9 cellular contexts compared by ENCODE assay signal in genomic region chr19:17469371-17470203, GRCh38. TPM values are rescaled to one million over a fixed set of nuclear protein-coding genes. Genes with fewer than 3 reads are reported as not detected.
DNase-seq lines count a peak whose midpoint lies in the region; ATAC-seq and TF ChIP-seq lines count a peak whose summit lies in the region.
"Had no signal": no experiment of that assay in that cellular context is flagged by ENCODE, and none has a peak within 500 bp of the region (broad histone marks: within the 10 kb centered on the region; RNA-seq: fewer than 3 reads in every experiment).

No MANE protein-coding gene starts in this region.

- peak; percentile 60 for ATAC-seq in GM19035 (IDR thresholded peaks at IDR 0.05; ENCODE audit: unreplicated experiment)
- peak; percentile 64 for ATAC-seq in HG03354 (IDR thresholded peaks at IDR 0.05; ENCODE audit: poor library complexity, severe bottlenecking, unreplicated experiment)
- peak; percentile 89 to 92 for ATAC-seq in lower lobe of right lung

- H3K27ac ChIP-seq in dorsolateral prefrontal cortex (peak overlapping the region; percentile 44 to 99 (median 89)), lower lobe of right lung (peak overlapping the region; percentile 84)

- H3K27me3 Mint-ChIP-seq in activated CD4-positive, alpha-beta memory T cell treated with anti-CD3 and anti-CD28 coated beads for 36 hours: no peaks in the 10 kb centered on the region

- H3K9me3 ChIP-seq in lower lobe of right lung: no peaks in the 10 kb centered on the region

- intact Hi-C loops in activated CD4-positive, alpha-beta memory T cell treated with anti-CD3 and anti-CD28 coated beads for 36 hours (cut with micrococcal nuclease): loop anchor here (1.0 to 5.0 kb wide), 4 partner anchors 27 to 132 kb away; partner anchors contain the start of gene GTPBP3
- intact Hi-C loops in dorsolateral prefrontal cortex (cut with DNase I): loop anchor here (2.0 to 10.0 kb wide), 6 partner anchors 41 to 125 kb away; partner anchors contain the start of genes PGLS (in 2 of the 2), CCDC194 (in 1 of the 2) and COLGALT1 (in 1 of the 2)
- intact Hi-C loops in lower lobe of right lung (cut with DNase I): no loop called here

- CTCF ChIA-PET in activated CD4-positive, alpha-beta memory T cell treated with anti-CD3 and anti-CD28 coated beads for 36 hours (lab: Charles Lee): interaction anchor here (0.7 to 1.1 kb wide), 2 partner anchors 42 to 64 kb away, joined by 4 read pairs; partner anchors contain the start of genes BST2 and PGLS

- H3K36me3 Mint-ChIP-seq in activated CD4-positive, alpha-beta memory T cell treated with anti-CD3 and anti-CD28 coated beads for 36 hours: no peaks in the 10 kb centered on the region

- POLR2A ChIA-PET in activated CD4-positive, alpha-beta memory T cell treated with anti-CD3 and anti-CD28 coated beads for 36 hours (lab: Charles Lee): interaction anchor here (0.5 kb wide), 1 partner anchor 64 kb away, joined by 3 read pairs; the partner anchor contains the start of gene BST2

- no peaks in the 10 kb centered on the region for H3K36me3 ChIP-seq in lower lobe of right lung

- peak overlapping the region; percentile 90 for H3K4me3 Mint-ChIP-seq in activated CD4-positive, alpha-beta memory T cell treated with anti-CD3 and anti-CD28 coated beads for 36 hours

- H3K9me3 Mint-ChIP-seq in activated CD4-positive, alpha-beta memory T cell treated with anti-CD3 and anti-CD28 coated beads for 36 hours: no peaks in the 10 kb centered on the region

- peak overlapping the region; percentile 76 for H3K27ac Mint-ChIP-seq in activated CD4-positive, alpha-beta memory T cell treated with anti-CD3 and anti-CD28 coated beads for 36 hours

- H3K4me1 ChIP-seq in lower lobe of right lung: peaks cover 36% of the 10 kb centered on the region

- H3K4me3 ChIP-seq in dorsolateral prefrontal cortex (peak overlapping the region; percentile 65 to 99 (median 86)), lower lobe of right lung (peak overlapping the region; percentile 79)

- peak; percentile 85 to 86 for DNase-seq in AML-193 (lab: John Stamatoyannopoulos, UW)
- DNase-seq in NCI-H748 (lab: John Stamatoyannopoulos, UW; ENCODE audit: unreplicated experiment): peak; percentile 91
- peak; percentile 95 for DNase-seq in activated CD4-positive, alpha-beta memory T cell treated with anti-CD3 and anti-CD28 coated beads for 36 hours
- DNase-seq in dorsolateral prefrontal cortex: peak; percentile 55 to 90 (median 86)
- peak; percentile 98 for DNase-seq in lower lobe of right lung
- peak; percentile 88 to 91 for DNase-seq in stimulated activated CD4-positive, alpha-beta T cell treated with anti-CD3 and anti-CD28 coated beads, Interleukin-4, amount 100 ng/mL, for 48 hours (ENCODE audit: low read depth in 2 of 2)

- peaks cover 25% of the 10 kb centered on the region for H3K4me1 Mint-ChIP-seq in activated CD4-positive, alpha-beta memory T cell treated with anti-CD3 and anti-CD28 coated beads for 36 hours (ENCODE audit: low read depth)

- TF ChIP-seq CTCF in dorsolateral prefrontal cortex (IDR thresholded peaks at IDR 0.05 in 54 of 56, conservative IDR thresholded peaks at IDR 0.05 in 2 of 56; ENCODE audit: low read depth in 1 of 56, partially characterized antibody in 56 of 56) (no peak), lower lobe of right lung (IDR thresholded peaks at IDR 0.05) (no peak)

- H3K27me3 ChIP-seq in dorsolateral prefrontal cortex (no peaks in the 10 kb centered on the region), lower lobe of right lung (ENCODE audit: low read depth) (no peaks in the 10 kb centered on the region)

RNA-seq across cellular contexts. Expression of gene SLC27A1, which starts 0.7 kb away (rescaled TPM):
- 1 to 10 TPM; 4.5 to 4.8 TPM for total RNA-seq in activated CD4-positive, alpha-beta memory T cell treated with anti-CD3 and anti-CD28 coated beads for 36 hours
- total RNA-seq in dorsolateral prefrontal cortex (10 to 100 TPM; 30.6 to 100.0 (median 53.6) TPM), lower lobe of right lung (27.0 TPM)

RNA-seq across cellular contexts. Expression of gene NXNL1, which starts 8.9 kb away (rescaled TPM):
- total RNA-seq in activated CD4-positive, alpha-beta memory T cell treated with anti-CD3 and anti-CD28 coated beads for 36 hours: not detected
- 1 to 10 TPM in 19 of 120 experiments, under 1 TPM in 32, not detected in 69; 0.38 to 3.8 (median 0.88) TPM for total RNA-seq in dorsolateral prefrontal cortex
- total RNA-seq in lower lobe of right lung: not detected
- total RNA-seq: T-helper 1 cell treated with Interleukin-12 subunit alpha and Interleukin-12 subunit beta and Interleukin-4 antibody, amounts not matched to agents 30 ng/mL and 1 ng/mL, for 36 hours had no signal

RNA-seq across cellular contexts. Expression of gene TMEM221, which starts 21.1 kb away (rescaled TPM):
- total RNA-seq in activated CD4-positive, alpha-beta memory T cell treated with anti-CD3 and anti-CD28 coated beads for 36 hours: not detected
- 1 to 10 TPM; 1.2 to 7.2 (median 4.1) TPM for total RNA-seq in dorsolateral prefrontal cortex
- total RNA-seq in lower lobe of right lung: not detected
- total RNA-seq: T-helper 1 cell treated with Interleukin-12 subunit alpha and Interleukin-12 subunit beta and Interleukin-4 antibody, amounts not matched to agents 30 ng/mL and 1 ng/mL, for 36 hours had no signal

RNA-seq across cellular contexts. Expression of gene PGLS, which starts 41.9 kb away (rescaled TPM):
- total RNA-seq in activated CD4-positive, alpha-beta memory T cell treated with anti-CD3 and anti-CD28 coated beads for 36 hours: 10 to 100 TPM; 70.1 to 70.5 TPM
- 10 to 100 TPM; 22.9 to 45.0 (median 32.6) TPM for total RNA-seq in dorsolateral prefrontal cortex
- total RNA-seq in lower lobe of right lung: 89.4 TPM

RNA-seq across cellular contexts. Expression of gene MVB12A, which starts 49.7 kb away (rescaled TPM):
- 10 to 100 TPM; 36.5 to 42.4 TPM for total RNA-seq in activated CD4-positive, alpha-beta memory T cell treated with anti-CD3 and anti-CD28 coated beads for 36 hours
- total RNA-seq in dorsolateral prefrontal cortex (10 to 100 TPM; 11.0 to 32.6 (median 19.8) TPM), lower lobe of right lung (45.3 TPM)

Comparison
In these comparisons a context has a peak if more than half of its experiments do, and no peak if none do; other contexts are left out.
1. Peak in every context shown above with its lines: DNase-seq, ATAC-seq, H3K4me3 ChIP-seq and H3K27ac ChIP-seq.